ENCODE assay signal across 8 cellular contexts in genomic region chr6:5471044-5471443, GRCh38.
DNase-seq lines count a peak whose midpoint lies in the region; ATAC-seq and TF ChIP-seq lines count a peak whose summit lies in the region.

No MANE protein-coding gene starts in this region.

- DNase-seq in activated gamma-delta T cell treated with Interleukin-2 at 50 U/mL for 16 hours (peak; percentile 52), activated gamma-delta T cell (lab: John Stamatoyannopoulos, UW) (no peak), NCI-H82 (lab: John Stamatoyannopoulos, UW) (peak; percentile 94), mesothelial cell of epicardium (ENCODE audit: low spot score in 2 of 2, unreplicated experiment in 2 of 2) (peak in 1 of 2 experiments; percentile 67)
- DNase-seq in activated CD8-positive, alpha-beta memory T cell treated with anti-CD3 and anti-CD28 coated beads for 4 hours (ENCODE audit: low read depth in 2 of 2), result peak; percentile 19 to 29
- peak; percentile 13 to 37 for DNase-seq in stimulated activated CD8-positive, alpha-beta memory T cell treated with anti-CD3 and anti-CD28 coated beads, Interleukin-7, amount 100 ng/mL, for 1 hour (ENCODE audit: low read depth in 2 of 2)

- H3K4me1 ChIP-seq in endocrine pancreas (ENCODE audit: control insufficient read depth, insufficient read depth, low read length), result peaks cover 7% of the 10 kb centered on the region

- H3K27ac Mint-ChIP-seq in mesothelial cell of epicardium, result no peak overlapping the region

- no peaks in the 10 kb centered on the region for H3K4me1 Mint-ChIP-seq in mesothelial cell of epicardium

- no peaks in the 10 kb centered on the region for H3K36me3 ChIP-seq in endocrine pancreas (ENCODE audit: control insufficient read depth, insufficient read depth, low read length)

- no peak overlapping the region for H3K4me3 Mint-ChIP-seq in mesothelial cell of epicardium

- H3K4me3 ChIP-seq in endocrine pancreas (ENCODE audit: control insufficient read depth, insufficient read depth, low read length), result peak overlapping the region; percentile 83

- no peaks in the 10 kb centered on the region for H3K27me3 Mint-ChIP-seq in mesothelial cell of epicardium (ENCODE audit: low read depth)

- H3K9me3 Mint-ChIP-seq in mesothelial cell of epicardium, result no peaks in the 10 kb centered on the region

- H3K27me3 ChIP-seq in endocrine pancreas (ENCODE audit: control insufficient read depth, insufficient read depth, low read length), result no peaks in the 10 kb centered on the region

- H3K9me3 ChIP-seq in endocrine pancreas (ENCODE audit: control insufficient read depth, low read length), result no peaks in the 10 kb centered on the region

- ATAC-seq in HG03520 (IDR thresholded peaks at IDR 0.05; ENCODE audit: unreplicated experiment), result peak; percentile 63

- no peak overlapping the region for H3K9ac ChIP-seq in endocrine pancreas (ENCODE audit: control insufficient read depth, insufficient read depth, low read length)

- peak; percentile 59 for TF ChIP-seq CTCF in mesothelial cell of epicardium (IDR thresholded peaks at IDR 0.05; ENCODE audit: unreplicated experiment)

- no peaks in the 10 kb centered on the region for H3K36me3 Mint-ChIP-seq in mesothelial cell of epicardium
